Comparison of ENCODE assay signal across 31 cellular contexts in genomic region chr22:48589901-48590300, GRCh38.
"Had no signal": no experiment of that assay in that cellular context is flagged by ENCODE, and none has a peak within 500 bp of the region (broad histone marks: within the 10 kb centered on the region; RNA-seq: fewer than 3 reads in every experiment).

No MANE protein-coding gene starts in this region.

- H3K4me3 Mint-ChIP-seq: activated CD4-positive, alpha-beta memory T cell treated with anti-CD3 and anti-CD28 coated beads for 36 hours; activated CD4-positive, alpha-beta T cell treated with anti-CD3 and anti-CD28 coated beads for 36 hours; activated CD4-positive, alpha-beta T cell treated with anti-CD3 and anti-CD28 coated beads, Interleukin-2, amount 10 ng/mL, durations not matched to agents 24 days and 14 days; activated CD8-positive, alpha-beta memory T cell treated with anti-CD3 and anti-CD28 coated beads, Interleukin-2, amount 10 ng/mL, durations not matched to agents 7 days and 5 days; activated CD8-positive, alpha-beta T cell treated with anti-CD3 and anti-CD28 coated beads, Interleukin-2, amount 10 ng/mL, durations not matched to agents 7 days and 5 days; activated naive CD4-positive, alpha-beta T cell treated with anti-CD3 and anti-CD28 coated beads, Interleukin-2, amount 10 ng/mL, durations not matched to agents 7 days and 5 days; activated naive CD8-positive, alpha-beta T cell; activated T-helper 1 cell treated with anti-CD3 and anti-CD28 coated beads, Interleukin-12 subunit alpha, Interleukin-12 subunit beta, Interleukin-2, Interleukin-4 antibody, amounts not matched to agents 30 ng/mL and 10 ng/mL and 1 ng/mL, durations not matched to agents 14 hours and 24 hours and 36 hours had no signal

- H3K27me3 ChIP-seq: brain microvascular endothelial cell, colonic mucosa had no signal

- H3K4me1 Mint-ChIP-seq: activated CD4-positive, alpha-beta T cell treated with anti-CD3 and anti-CD28 coated beads for 36 hours; activated CD4-positive, alpha-beta T cell treated with anti-CD3 and anti-CD28 coated beads, Interleukin-2, amount 10 ng/mL, durations not matched to agents 24 days and 14 days; activated CD8-positive, alpha-beta memory T cell treated with anti-CD3 and anti-CD28 coated beads, Interleukin-2, amount 10 ng/mL, durations not matched to agents 7 days and 5 days; activated naive CD4-positive, alpha-beta T cell treated with anti-CD3 and anti-CD28 coated beads, Interleukin-2, amount 10 ng/mL, durations not matched to agents 7 days and 5 days had no signal

- FAIRE-seq: astrocyte, bronchial epithelial cell, endometrium, endothelial cell of umbilical vein had no signal

- H3K4me1 ChIP-seq: colonic mucosa, gastroesophageal sphincter had no signal

- H3K27ac Mint-ChIP-seq: activated CD4-positive, alpha-beta memory T cell treated with anti-CD3 and anti-CD28 coated beads for 36 hours; activated CD4-positive, alpha-beta T cell treated with anti-CD3 and anti-CD28 coated beads for 36 hours; activated CD4-positive, alpha-beta T cell treated with anti-CD3 and anti-CD28 coated beads, Interleukin-2, amount 10 ng/mL, durations not matched to agents 24 days and 14 days; activated CD8-positive, alpha-beta memory T cell treated with anti-CD3 and anti-CD28 coated beads, Interleukin-2, amount 10 ng/mL, durations not matched to agents 7 days and 5 days; activated CD8-positive, alpha-beta T cell treated with anti-CD3 and anti-CD28 coated beads, Interleukin-2, amount 10 ng/mL, durations not matched to agents 7 days and 5 days; activated naive CD4-positive, alpha-beta T cell treated with anti-CD3 and anti-CD28 coated beads, Interleukin-2, amount 10 ng/mL, durations not matched to agents 7 days and 5 days; activated naive CD8-positive, alpha-beta T cell; activated T-helper 1 cell treated with anti-CD3 and anti-CD28 coated beads, Interleukin-12 subunit alpha, Interleukin-12 subunit beta, Interleukin-2, Interleukin-4 antibody, amounts not matched to agents 30 ng/mL and 10 ng/mL and 1 ng/mL, durations not matched to agents 14 hours and 24 hours and 36 hours; activated T-helper 2 cell treated with anti-CD3 and anti-CD28 coated beads, Interferon-gamma antibody, Interleukin-2, Interleukin-4, amounts not matched to agents 10 μg/mL and 5 μg/mL and 100 μg/mL, durations not matched to agents 14 hours and 24 hours and 36 hours had no signal

- DNase-seq: activated CD4-positive, alpha-beta memory T cell treated with anti-CD3 and anti-CD28 coated beads for 36 hours; activated CD4-positive, alpha-beta T cell treated with anti-CD3 and anti-CD28 coated beads for 36 hours; activated CD4-positive, alpha-beta T cell treated with anti-CD3 and anti-CD28 coated beads, Interleukin-2, amount 10 ng/mL, durations not matched to agents 24 days and 14 days; activated CD4-positive, CD25-positive, alpha-beta regulatory T cell; activated CD4-positive, CD25-positive, alpha-beta regulatory T cell treated with anti-CD3 and anti-CD28 coated beads, Interleukin-2, amount 50 U/mL, for 72 hours; activated CD8-positive, alpha-beta memory T cell treated with anti-CD3 and anti-CD28 coated beads, Interleukin-2, amount 10 ng/mL, durations not matched to agents 7 days and 5 days; activated CD8-positive, alpha-beta memory T cell treated with anti-CD3 and anti-CD28 coated beads, Interleukin-2, amount 50 U/mL, for 4 hours; activated CD8-positive, alpha-beta T cell treated with anti-CD3 and anti-CD28 coated beads, Interleukin-2, amount 10 ng/mL, durations not matched to agents 7 days and 5 days; activated effector memory CD4-positive, alpha-beta T cell treated with anti-CD3 and anti-CD28 coated beads, Interleukin-2, amount 50 U/mL, for 16 hours; activated naive CD4-positive, alpha-beta T cell; activated naive CD4-positive, alpha-beta T cell treated with anti-CD3 and anti-CD28 coated beads, Interleukin-2, amount 10 ng/mL, durations not matched to agents 7 days and 5 days; activated T-cell treated with anti-CD3 and anti-CD28 coated beads, Interleukin-2, amount 50 U/mL, for 1 hour; activated T-cell treated with anti-CD3 and anti-CD28 coated beads, Interleukin-2, amount 50 U/mL, for 48 hours; amniotic stem cell; anterior cingulate cortex; brain microvascular endothelial cell; caudate nucleus; colonic mucosa; effector CD8-positive, alpha-beta T cell; esophagus squamous epithelium; foreskin melanocyte; T-helper 2 cell had no signal

- H3K27ac ChIP-seq: brain microvascular endothelial cell, colonic mucosa, epithelial cell of prostate, esophagus squamous epithelium, gastroesophageal sphincter had no signal

- ATAC-seq: activated CD4-positive, alpha-beta T cell treated with anti-CD3 and anti-CD28 coated beads for 36 hours; activated CD8-positive, alpha-beta memory T cell treated with anti-CD3 and anti-CD28 coated beads, Interleukin-2, amount 10 ng/mL, durations not matched to agents 7 days and 5 days; activated CD8-positive, alpha-beta T cell treated with anti-CD3 and anti-CD28 coated beads, Interleukin-2, amount 10 ng/mL, durations not matched to agents 7 days and 5 days; gastroesophageal sphincter had no signal

- H3K36me3 ChIP-seq: brain microvascular endothelial cell, colonic mucosa, esophagus squamous epithelium, gastroesophageal sphincter had no signal

- H3K4me3 ChIP-seq: colonic mucosa, esophagus squamous epithelium, gastroesophageal sphincter had no signal

- H3K9me3 Mint-ChIP-seq: activated CD4-positive, alpha-beta memory T cell treated with anti-CD3 and anti-CD28 coated beads for 36 hours; activated CD4-positive, alpha-beta T cell treated with anti-CD3 and anti-CD28 coated beads, Interleukin-2, amount 10 ng/mL, durations not matched to agents 24 days and 14 days; activated naive CD4-positive, alpha-beta T cell treated with anti-CD3 and anti-CD28 coated beads, Interleukin-2, amount 10 ng/mL, durations not matched to agents 7 days and 5 days; activated T-helper 1 cell treated with anti-CD3 and anti-CD28 coated beads, Interleukin-12 subunit alpha, Interleukin-12 subunit beta, Interleukin-2, Interleukin-4 antibody, amounts not matched to agents 30 ng/mL and 10 ng/mL and 1 ng/mL, durations not matched to agents 14 hours and 24 hours and 36 hours; activated T-helper 2 cell treated with anti-CD3 and anti-CD28 coated beads, Interferon-gamma antibody, Interleukin-2, Interleukin-4, amounts not matched to agents 10 μg/mL and 5 μg/mL and 100 μg/mL, durations not matched to agents 14 hours and 24 hours and 36 hours had no signal

- H3K9me3 ChIP-seq: colonic mucosa, esophagus squamous epithelium, gastroesophageal sphincter had no signal

- H3K27me3 Mint-ChIP-seq: activated CD4-positive, alpha-beta memory T cell treated with anti-CD3 and anti-CD28 coated beads for 36 hours; activated CD4-positive, alpha-beta T cell treated with anti-CD3 and anti-CD28 coated beads, Interleukin-2, amount 10 ng/mL, durations not matched to agents 24 days and 14 days; activated CD8-positive, alpha-beta memory T cell treated with anti-CD3 and anti-CD28 coated beads, Interleukin-2, amount 10 ng/mL, durations not matched to agents 7 days and 5 days; activated naive CD4-positive, alpha-beta T cell treated with anti-CD3 and anti-CD28 coated beads, Interleukin-2, amount 10 ng/mL, durations not matched to agents 7 days and 5 days; activated naive CD8-positive, alpha-beta T cell had no signal
